In genomic region chr21:45934071-45934470, GRCh38 we compare ENCODE assay signal across 9 cellular contexts.
"Had no signal": no experiment of that assay in that cellular context is flagged by ENCODE, and none has a peak within 500 bp of the region (broad histone marks: within the 10 kb centered on the region; RNA-seq: fewer than 3 reads in every experiment).

No MANE protein-coding gene starts in this region.

- H3K4me3 ChIP-seq: GM23338, HAP-1 had no signal

- DNase-seq: HFFc6, KBM-7 had no signal

- H3K4me1 Mint-ChIP-seq: GM23338, IgD-negative memory B cell had no signal

- H3K27ac ChIP-seq: HL-60, KMS-11 had no signal

- ATAC-seq: GM23338, HCT116, HepG2 had no signal

- H3K36me3 ChIP-seq: HAP-1 had no signal

- H3K27ac Mint-ChIP-seq: GM23338, HFFc6, IgD-negative memory B cell had no signal

- H3K4me1 ChIP-seq: HAP-1 had no signal

- H3K9me3 ChIP-seq: HAP-1 had no signal

- H3K4me3 Mint-ChIP-seq: GM23338, HFFc6, IgD-negative memory B cell had no signal
